ENCODE assay signal across 19 cellular contexts in the genomic region with DNA sequence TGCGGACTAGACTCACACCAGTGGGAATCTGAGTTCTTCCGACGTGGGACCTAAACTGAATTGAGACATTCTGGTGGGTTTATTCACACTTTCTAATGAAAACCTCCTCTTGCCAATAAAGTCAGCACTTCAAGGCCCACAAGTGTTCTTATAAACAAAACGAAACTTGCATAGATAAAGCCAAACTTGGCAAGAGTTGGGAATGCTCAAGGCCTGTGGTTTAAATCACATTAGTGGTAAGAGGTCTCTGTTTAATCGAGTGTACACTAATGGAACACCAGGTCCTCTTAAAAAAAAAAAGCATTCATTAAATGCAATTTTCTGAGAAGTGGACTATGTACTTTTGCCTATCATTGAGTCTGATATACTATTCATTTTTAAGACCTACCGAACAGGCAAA.
DNase-seq lines count a peak whose midpoint lies in the region; ATAC-seq, FAIRE-seq and TF ChIP-seq lines count a peak whose summit lies in the region.
"Had no signal": no experiment of that assay in that cellular context is flagged by ENCODE, and none has a peak within 500 bp of the region (broad histone marks: within the 10 kb centered on the region; RNA-seq: fewer than 3 reads in every experiment).

No MANE protein-coding gene starts in this region.

- TF ChIP-seq POLR2A in transverse colon (IDR thresholded peaks at IDR 0.05) = no peak

- H3K27ac ChIP-seq in pancreas (no peak overlapping the region), transverse colon (peak overlapping the region in 3 of 4 donors; percentile 8 to 50 (median 49))
- H3K27ac ChIP-seq: HL-60 had no signal

- in situ Hi-C loops in transverse colon (cut with MboI; ENCODE audit: low pct_ligation_motif_present in 1 of 4, low pct_unique_long_range_greater_than_20kb in 1 of 4, low sequenced_read_pairs in 3 of 4) = no loop called here

- 59% methylated on average over 6 of the region's 6 CpGs for WGBS in pancreas, 2 donors
- whole genome bisulfite sequencing in transverse colon (ENCODE audit: low coverage in 1 of 2), 2 donors = 55 to 66% methylated on average over 3 to 6 of the region's 6 CpGs

- ATAC-seq in pancreas (peak; percentile 25 to 81 (median 54)), GM19351 (IDR thresholded peaks at IDR 0.05; ENCODE audit: unreplicated experiment) (no peak)
- ATAC-seq: GM23338 had no signal

- FAIRE-seq in pancreas (lab: Jason Lieb, UNC) = no peak
- FAIRE-seq: GM12892 had no signal

- H3K36me3 ChIP-seq in pancreas (no peaks in the 10 kb centered on the region), transverse colon (no peaks in the 10 kb centered on the region)

- intact Hi-C loops in pancreas (cut with DNase I) (no loop called here), transverse colon (cut with DNase I; ENCODE audit: low total_unique reads) (no loop called here)

- peaks cover 0 to 5% (median 0%) of the 10 kb centered on the region in 3 donors for H3K4me1 ChIP-seq in pancreas
- H3K4me1 ChIP-seq in transverse colon = peaks cover 0 to 9% (median 3%) of the 10 kb centered on the region in 4 donors

- peak; percentile 2 for DNase-seq in M059J (ENCODE audit: low read depth)
- peak; percentile 57 for DNase-seq in astrocyte of the hippocampus (ENCODE audit: low read depth, low spot score)
- DNase-seq in pancreas = no peak
- no peak for DNase-seq in transverse colon
- DNase-seq in T1000 (lab: John Stamatoyannopoulos, UW) = no peak
- DNase-seq in NCI-H2081 treated with DMSO at 0.1 percent for 48 hours (lab: John Stamatoyannopoulos, UW) = no peak
- DNase-seq: AML-193, DMS53, KBM-7, NCI-H1092, NCI-H1694 treated with DMSO at 0.1 percent for 48 hours, NCI-H2171, NCI-H446 treated with DMSO at 0.1 percent for 48 hours, NCI-H82, SHP77 treated with DMSO at 0.1 percent for 48 hours had no signal

- no peaks in the 10 kb centered on the region for H3K27me3 ChIP-seq in pancreas
- H3K27me3 ChIP-seq in transverse colon = no peaks in the 10 kb centered on the region

- H3K9me3 ChIP-seq in pancreas (no peaks in the 10 kb centered on the region), transverse colon (no peaks in the 10 kb centered on the region)

- H3K4me3 ChIP-seq in pancreas = no peak overlapping the region
- H3K4me3 ChIP-seq in transverse colon = no peak overlapping the region
- H3K4me3 ChIP-seq: GM23338 had no signal

- TF ChIP-seq EP300 in transverse colon (IDR thresholded peaks at IDR 0.05; ENCODE audit: low read depth) = no peak

- TF ChIP-seq CTCF in pancreas (IDR thresholded peaks at IDR 0.05) (no peak), transverse colon (IDR thresholded peaks at IDR 0.05) (no peak)

Comparison
In these comparisons a context has a peak if more than half of its experiments do, and no peak if none do; other contexts are left out.
1. DNase-seq: peak in M059J (single experiment) and astrocyte of the hippocampus (single experiment); none in pancreas (0 of 6), transverse colon (single experiment), T1000 (single experiment) and NCI-H2081 treated with DMSO at 0.1 percent for 48 hours (single experiment).
2. H3K27ac ChIP-seq: peak in transverse colon (3 of 4); none in pancreas (0 of 4).